Comparison of ENCODE assay signal across 16 cellular contexts in the genomic region with DNA sequence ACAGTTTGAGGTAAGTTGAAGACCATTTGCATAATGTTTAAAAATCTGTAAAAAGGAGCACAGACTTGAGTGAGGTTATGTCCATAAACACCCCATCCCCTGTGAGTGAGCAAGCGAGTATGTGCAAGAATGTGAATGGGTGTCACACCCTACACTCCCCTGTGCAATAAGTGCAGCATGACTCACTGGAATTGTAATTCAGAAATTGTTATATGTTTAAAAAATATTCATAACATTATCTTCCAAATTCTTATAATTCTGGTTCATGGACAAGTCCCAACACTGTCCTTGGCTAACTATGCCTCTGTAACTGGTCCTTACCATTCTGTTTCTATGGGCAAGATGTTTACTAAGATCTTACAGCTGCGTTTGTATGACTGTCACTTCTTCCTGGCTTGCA.
"Had no signal": no experiment of that assay in that cellular context is flagged by ENCODE, and none has a peak within 500 bp of the region (broad histone marks: within the 10 kb centered on the region; RNA-seq: fewer than 3 reads in every experiment).

No MANE protein-coding gene starts in this region.

- H3K9me3 ChIP-seq: heart left ventricle, ovary, stomach, uterus had no signal

- H3K36me3 ChIP-seq: heart left ventricle, ovary, stomach, uterus had no signal

- H3K27ac ChIP-seq: heart left ventricle, ovary, stomach, uterus had no signal

- H3K4me3 Mint-ChIP-seq: activated CD4-positive, alpha-beta T cell treated with anti-CD3 and anti-CD28 coated beads, Interleukin-2, amount 10 ng/mL, durations not matched to agents 24 days and 14 days; activated naive CD4-positive, alpha-beta T cell treated with anti-CD3 and anti-CD28 coated beads, Interleukin-2, amount 10 ng/mL, durations not matched to agents 7 days and 5 days; central memory CD8-positive, alpha-beta T cell; effector memory CD8-positive, alpha-beta T cell had no signal

- H3K9me3 Mint-ChIP-seq: activated CD4-positive, alpha-beta T cell treated with anti-CD3 and anti-CD28 coated beads, Interleukin-2, amount 10 ng/mL, durations not matched to agents 24 days and 14 days; activated naive CD4-positive, alpha-beta T cell treated with anti-CD3 and anti-CD28 coated beads, Interleukin-2, amount 10 ng/mL, durations not matched to agents 7 days and 5 days; activated T-helper 2 cell treated with anti-CD3 and anti-CD28 coated beads, Interferon-gamma antibody, Interleukin-2, Interleukin-4, amounts not matched to agents 10 μg/mL and 5 μg/mL and 100 μg/mL, durations not matched to agents 14 hours and 24 hours and 36 hours; central memory CD8-positive, alpha-beta T cell; effector memory CD8-positive, alpha-beta T cell had no signal

- FAIRE-seq: frontal cortex had no signal

- H3K27me3 ChIP-seq: heart left ventricle, ovary, stomach, uterus had no signal

- H3K36me3 Mint-ChIP-seq: activated naive CD4-positive, alpha-beta T cell treated with anti-CD3 and anti-CD28 coated beads, Interleukin-2, amount 10 ng/mL, durations not matched to agents 7 days and 5 days had no signal

- H3K4me3 ChIP-seq: heart left ventricle, ovary, skin epidermis, stomach, uterus had no signal

- DNase-seq: activated CD4-positive, alpha-beta T cell treated with anti-CD3 and anti-CD28 coated beads, Interleukin-2, amount 10 ng/mL, durations not matched to agents 24 days and 14 days; activated naive CD4-positive, alpha-beta T cell treated with anti-CD3 and anti-CD28 coated beads, Interleukin-2, amount 10 ng/mL, durations not matched to agents 7 days and 5 days; effector memory CD8-positive, alpha-beta T cell; erythroblast; heart left ventricle; islet precursor cell; ovary; stimulated activated CD4-positive, alpha-beta T cell treated with anti-CD3 and anti-CD28 coated beads, Interleukin-4, amount 100 ng/mL, for 4 hours; stomach; SW 1271; T-helper 9 cell; uterus had no signal

- H3K4me1 ChIP-seq: stomach, uterus had no signal

- H3K27ac Mint-ChIP-seq: activated CD4-positive, alpha-beta T cell treated with anti-CD3 and anti-CD28 coated beads, Interleukin-2, amount 10 ng/mL, durations not matched to agents 24 days and 14 days; activated naive CD4-positive, alpha-beta T cell treated with anti-CD3 and anti-CD28 coated beads, Interleukin-2, amount 10 ng/mL, durations not matched to agents 7 days and 5 days; activated T-helper 2 cell treated with anti-CD3 and anti-CD28 coated beads, Interferon-gamma antibody, Interleukin-2, Interleukin-4, amounts not matched to agents 10 μg/mL and 5 μg/mL and 100 μg/mL, durations not matched to agents 14 hours and 24 hours and 36 hours; effector memory CD8-positive, alpha-beta T cell had no signal

- H3K4me1 Mint-ChIP-seq: activated CD4-positive, alpha-beta T cell treated with anti-CD3 and anti-CD28 coated beads, Interleukin-2, amount 10 ng/mL, durations not matched to agents 24 days and 14 days; activated naive CD4-positive, alpha-beta T cell treated with anti-CD3 and anti-CD28 coated beads, Interleukin-2, amount 10 ng/mL, durations not matched to agents 7 days and 5 days; central memory CD8-positive, alpha-beta T cell had no signal

- ATAC-seq: effector memory CD8-positive, alpha-beta T cell; heart left ventricle had no signal

- H3K27me3 Mint-ChIP-seq: activated CD4-positive, alpha-beta T cell treated with anti-CD3 and anti-CD28 coated beads, Interleukin-2, amount 10 ng/mL, durations not matched to agents 24 days and 14 days; activated naive CD4-positive, alpha-beta T cell treated with anti-CD3 and anti-CD28 coated beads, Interleukin-2, amount 10 ng/mL, durations not matched to agents 7 days and 5 days had no signal
